In the genomic region with DNA sequence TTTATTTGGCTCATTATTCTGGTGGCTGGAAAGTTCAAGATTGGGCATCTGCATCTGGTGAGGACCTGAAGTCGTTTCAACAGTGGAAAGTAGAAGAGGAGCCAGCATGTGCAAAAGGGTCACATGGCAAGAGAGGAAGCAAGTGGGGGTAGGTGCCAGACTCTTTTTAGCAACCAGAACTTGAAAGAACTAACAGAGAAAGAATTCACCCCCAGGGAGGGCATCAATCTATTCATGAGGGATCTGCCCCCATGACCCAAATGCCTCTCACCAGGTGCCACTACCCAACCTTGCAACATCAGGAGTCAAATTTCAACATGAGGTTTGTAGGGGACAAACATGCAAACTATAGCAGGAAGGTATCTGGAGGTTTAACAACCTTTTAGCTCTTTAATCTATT, we compare ENCODE assay signal across 1 cellular context.
TF ChIP-seq lines count a peak whose summit lies in the region.

No MANE protein-coding gene starts in this region.

TF ChIP-seq in GM23338, 12 proteins besides CTCF, POLR2A, EP300 and RAD21:
- 0 out of 2 replicates have a peak, but pooled peaks have one; percentile 4 for TF ChIP-seq CREB1 (CRISPR knock-in tag; IDR thresholded peaks at IDR 0.05; ENCODE audit: low read depth)
- TF ChIP-seq EZH2phosphoT487 (IDR thresholded peaks at IDR 0.05; ENCODE audit: unreplicated experiment) = no peak
- TF ChIP-seq, protein P1, sequence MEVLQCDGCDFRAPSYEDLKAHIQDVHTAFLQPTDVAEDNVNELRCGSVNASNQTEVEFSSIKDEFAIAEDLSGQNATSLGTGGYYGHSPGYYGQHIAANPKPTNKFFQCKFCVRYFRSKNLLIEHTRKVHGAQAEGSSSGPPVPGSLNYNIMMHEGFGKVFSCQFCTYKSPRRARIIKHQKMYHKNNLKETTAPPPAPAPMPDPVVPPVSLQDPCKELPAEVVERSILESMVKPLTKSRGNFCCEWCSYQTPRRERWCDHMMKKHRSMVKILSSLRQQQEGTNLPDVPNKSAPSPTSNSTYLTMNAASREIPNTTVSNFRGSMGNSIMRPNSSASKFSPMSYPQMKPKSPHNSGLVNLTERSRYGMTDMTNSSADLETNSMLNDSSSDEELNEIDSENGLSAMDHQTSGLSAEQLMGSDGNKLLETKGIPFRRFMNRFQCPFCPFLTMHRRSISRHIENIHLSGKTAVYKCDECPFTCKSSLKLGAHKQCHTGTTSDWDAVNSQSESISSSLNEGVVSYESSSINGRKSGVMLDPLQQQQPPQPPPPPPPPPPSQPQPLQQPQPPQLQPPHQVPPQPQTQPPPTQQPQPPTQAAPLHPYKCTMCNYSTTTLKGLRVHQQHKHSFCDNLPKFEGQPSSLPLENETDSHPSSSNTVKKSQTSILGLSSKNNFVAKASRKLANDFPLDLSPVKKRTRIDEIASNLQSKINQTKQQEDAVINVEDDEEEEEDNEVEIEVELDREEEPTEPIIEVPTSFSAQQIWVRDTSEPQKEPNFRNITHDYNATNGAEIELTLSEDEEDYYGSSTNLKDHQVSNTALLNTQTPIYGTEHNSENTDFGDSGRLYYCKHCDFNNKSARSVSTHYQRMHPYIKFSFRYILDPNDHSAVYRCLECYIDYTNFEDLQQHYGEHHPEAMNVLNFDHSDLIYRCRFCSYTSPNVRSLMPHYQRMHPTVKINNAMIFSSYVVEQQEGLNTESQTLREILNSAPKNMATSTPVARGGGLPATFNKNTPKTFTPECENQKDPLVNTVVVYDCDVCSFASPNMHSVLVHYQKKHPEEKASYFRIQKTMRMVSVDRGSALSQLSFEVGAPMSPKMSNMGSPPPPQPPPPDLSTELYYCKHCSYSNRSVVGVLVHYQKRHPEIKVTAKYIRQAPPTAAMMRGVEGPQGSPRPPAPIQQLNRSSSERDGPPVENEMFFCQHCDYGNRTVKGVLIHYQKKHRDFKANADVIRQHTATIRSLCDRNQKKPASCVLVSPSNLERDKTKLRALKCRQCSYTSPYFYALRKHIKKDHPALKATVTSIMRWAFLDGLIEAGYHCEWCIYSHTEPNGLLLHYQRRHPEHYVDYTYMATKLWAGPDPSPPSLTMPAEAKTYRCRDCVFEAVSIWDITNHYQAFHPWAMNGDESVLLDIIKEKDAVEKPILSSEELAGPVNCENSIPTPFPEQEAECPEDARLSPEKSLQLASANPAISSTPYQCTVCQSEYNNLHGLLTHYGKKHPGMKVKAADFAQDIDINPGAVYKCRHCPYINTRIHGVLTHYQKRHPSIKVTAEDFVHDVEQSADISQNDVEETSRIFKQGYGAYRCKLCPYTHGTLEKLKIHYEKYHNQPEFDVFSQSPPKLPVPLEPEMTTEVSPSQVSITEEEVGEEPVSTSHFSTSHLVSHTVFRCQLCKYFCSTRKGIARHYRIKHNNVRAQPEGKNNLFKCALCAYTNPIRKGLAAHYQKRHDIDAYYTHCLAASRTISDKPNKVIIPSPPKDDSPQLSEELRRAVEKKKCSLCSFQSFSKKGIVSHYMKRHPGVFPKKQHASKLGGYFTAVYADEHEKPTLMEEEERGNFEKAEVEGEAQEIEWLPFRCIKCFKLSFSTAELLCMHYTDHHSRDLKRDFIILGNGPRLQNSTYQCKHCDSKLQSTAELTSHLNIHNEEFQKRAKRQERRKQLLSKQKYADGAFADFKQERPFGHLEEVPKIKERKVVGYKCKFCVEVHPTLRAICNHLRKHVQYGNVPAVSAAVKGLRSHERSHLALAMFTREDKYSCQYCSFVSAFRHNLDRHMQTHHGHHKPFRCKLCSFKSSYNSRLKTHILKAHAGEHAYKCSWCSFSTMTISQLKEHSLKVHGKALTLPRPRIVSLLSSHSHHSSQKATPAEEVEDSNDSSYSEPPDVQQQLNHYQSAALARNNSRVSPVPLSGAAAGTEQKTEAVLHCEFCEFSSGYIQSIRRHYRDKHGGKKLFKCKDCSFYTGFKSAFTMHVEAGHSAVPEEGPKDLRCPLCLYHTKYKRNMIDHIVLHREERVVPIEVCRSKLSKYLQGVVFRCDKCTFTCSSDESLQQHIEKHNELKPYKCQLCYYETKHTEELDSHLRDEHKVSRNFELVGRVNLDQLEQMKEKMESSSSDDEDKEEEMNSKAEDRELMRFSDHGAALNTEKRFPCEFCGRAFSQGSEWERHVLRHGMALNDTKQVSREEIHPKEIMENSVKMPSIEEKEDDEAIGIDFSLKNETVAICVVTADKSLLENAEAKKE (CRISPR knock-in tag; IDR thresholded peaks at IDR 0.05) = 0 out of 2 replicates have a peak, but pooled peaks have one; percentile 7
